11 cellular contexts compared by ENCODE assay signal in the genomic region with DNA sequence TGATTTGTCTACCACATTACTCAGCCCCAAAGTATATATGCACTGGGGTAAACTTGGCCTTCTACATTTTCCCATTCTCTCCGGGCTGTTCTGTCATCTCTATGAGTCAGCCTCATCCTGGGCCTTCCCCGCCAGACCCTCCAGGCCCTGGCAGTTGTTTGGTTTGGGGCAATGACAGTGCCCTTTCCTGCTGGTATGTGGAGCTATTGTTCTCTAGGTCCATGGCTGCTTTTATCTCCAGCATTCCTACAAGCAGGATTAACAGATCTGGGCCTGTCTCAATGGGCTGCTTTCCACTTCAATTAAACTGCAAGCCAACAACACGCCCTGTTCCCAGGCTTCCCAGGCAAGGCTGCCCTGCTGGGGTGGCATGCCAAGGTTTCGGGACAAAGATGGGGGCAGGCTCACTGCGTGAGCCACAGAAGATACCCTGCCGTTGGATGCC.
DNase-seq lines count a peak whose midpoint lies in the region; ATAC-seq and TF ChIP-seq lines count a peak whose summit lies in the region.
"Had no signal": no experiment of that assay in that cellular context is flagged by ENCODE, and none has a peak within 500 bp of the region (broad histone marks: within the 10 kb centered on the region; RNA-seq: fewer than 3 reads in every experiment).

No MANE protein-coding gene starts in this region.

- H3K4me3 ChIP-seq in HEK293 (ENCODE audit: low read depth, low read length): no peak overlapping the region
- H3K4me3 ChIP-seq in skeletal muscle satellite cell (ENCODE audit: low read length): no peak overlapping the region
- H3K4me3 ChIP-seq in tibial nerve: no peak overlapping the region
- H3K4me3 ChIP-seq: ovary had no signal

- intact Hi-C loops in left cardiac atrium (cut with DNase I): no loop called here

- 30 to 33% methylated on average over 5 to 6 of the region's 6 CpGs for WGBS in tibial nerve, 2 donors

- H3K9me3 ChIP-seq in HEK293 (ENCODE audit: control insufficient read depth, insufficient read depth, low read depth, low read length) (no peaks in the 10 kb centered on the region), skeletal muscle satellite cell (replicated peaks; ENCODE audit: low read length) (no peaks in the 10 kb centered on the region), tibial nerve (peaks cover 0 to 3% (median 0%) of the 10 kb centered on the region in 4 donors)
- H3K9me3 ChIP-seq: ovary had no signal

- ATAC-seq in left cardiac atrium: peak; percentile 44 to 65

- H3K27me3 ChIP-seq in skeletal muscle satellite cell (ENCODE audit: control insufficient read depth, insufficient read depth, low read length): no peaks in the 10 kb centered on the region
- no peaks in the 10 kb centered on the region for H3K27me3 ChIP-seq in tibial nerve
- H3K27me3 ChIP-seq: ovary had no signal

- H3K36me3 ChIP-seq in HEK293 (ENCODE audit: control insufficient read depth in 2 of 2, insufficient read depth in 1 of 2, low read length in 2 of 2) (no peaks in the 10 kb centered on the region), skeletal muscle satellite cell (ENCODE audit: insufficient read depth, low read length) (no peaks in the 10 kb centered on the region), tibial nerve (no peaks in the 10 kb centered on the region)
- H3K36me3 ChIP-seq: ovary had no signal

- CTCF ChIA-PET in HEK293 (lab: Yijun Ruan, JAX): no interaction called here

- TF ChIP-seq POLR2A in tibial nerve (IDR thresholded peaks at IDR 0.05): no peak

- peak overlapping the region; percentile 19 for H3K9ac ChIP-seq in skeletal muscle satellite cell (ENCODE audit: low read depth, low read length)

- H3K4me2 ChIP-seq in skeletal muscle satellite cell (ENCODE audit: low read length): peak overlapping the region; percentile 26

- no peak for TF ChIP-seq EP300 in tibial nerve (IDR thresholded peaks at IDR 0.05)

- POLR2A ChIA-PET in HEK293 (lab: Yijun Ruan, JAX): no interaction called here

- TF ChIP-seq CTCF in HEK293 (tag by site-specific recombination; IDR thresholded peaks at IDR 0.05) (no peak), tibial nerve (IDR thresholded peaks at IDR 0.05) (no peak)

- peak; percentile 91 for DNase-seq in astrocyte of the hippocampus (ENCODE audit: low read depth, low spot score)
- peak; percentile 57 for DNase-seq in left cardiac atrium
- DNase-seq in NCI-H1694 treated with DMSO at 0.1 percent for 48 hours (lab: John Stamatoyannopoulos, UW): no peak
- DNase-seq in activated CD4-positive, alpha-beta T cell treated with anti-CD3 and anti-CD28 coated beads, Interleukin-2, amount 50 U/mL, for 48 hours: no peak
- no peak for DNase-seq in tibial nerve (ENCODE audit: low spot score in 2 of 2)
- no peak for DNase-seq in DMS114 treated with DMSO at 0.1 percent for 48 hours (lab: John Stamatoyannopoulos, UW; ENCODE audit: unreplicated experiment)
- DNase-seq: activated naive CD4-positive, alpha-beta T cell treated with Interleukin-2 at 50 U/mL for 16 hours; ovary had no signal

- peaks cover 5% of the 10 kb centered on the region; the same call in 1 of the 2 replicates for H3K4me1 ChIP-seq in HEK293 (ENCODE audit: control insufficient read depth, insufficient read depth, low read length)
- H3K4me1 ChIP-seq in skeletal muscle satellite cell (ENCODE audit: control insufficient read depth, insufficient read depth, low read length): peaks cover 44% of the 10 kb centered on the region
- peaks cover 0 to 28% (median 2%) of the 10 kb centered on the region in 4 donors for H3K4me1 ChIP-seq in tibial nerve

- H3K27ac ChIP-seq in HEK293 (ENCODE audit: extremely low read depth, low read depth, low read length): no peak overlapping the region
- peak overlapping the region in 1 of 4 donors; percentile 11 for H3K27ac ChIP-seq in tibial nerve
- H3K27ac ChIP-seq: ovary, VCaP had no signal

TF ChIP-seq in HEK293, 187 proteins besides CTCF, POLR2A, EP300 and RAD21:
- TF ChIP-seq, protein P1, sequence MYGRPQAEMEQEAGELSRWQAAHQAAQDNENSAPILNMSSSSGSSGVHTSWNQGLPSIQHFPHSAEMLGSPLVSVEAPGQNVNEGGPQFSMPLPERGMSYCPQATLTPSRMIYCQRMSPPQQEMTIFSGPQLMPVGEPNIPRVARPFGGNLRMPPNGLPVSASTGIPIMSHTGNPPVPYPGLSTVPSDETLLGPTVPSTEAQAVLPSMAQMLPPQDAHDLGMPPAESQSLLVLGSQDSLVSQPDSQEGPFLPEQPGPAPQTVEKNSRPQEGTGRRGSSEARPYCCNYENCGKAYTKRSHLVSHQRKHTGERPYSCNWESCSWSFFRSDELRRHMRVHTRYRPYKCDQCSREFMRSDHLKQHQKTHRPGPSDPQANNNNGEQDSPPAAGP (tag by site-specific recombination; IDR thresholded peaks at IDR 0.05): peak; percentile 54; the same call in 1 of the 2 replicates
- TF ChIP-seq, protein P2, sequence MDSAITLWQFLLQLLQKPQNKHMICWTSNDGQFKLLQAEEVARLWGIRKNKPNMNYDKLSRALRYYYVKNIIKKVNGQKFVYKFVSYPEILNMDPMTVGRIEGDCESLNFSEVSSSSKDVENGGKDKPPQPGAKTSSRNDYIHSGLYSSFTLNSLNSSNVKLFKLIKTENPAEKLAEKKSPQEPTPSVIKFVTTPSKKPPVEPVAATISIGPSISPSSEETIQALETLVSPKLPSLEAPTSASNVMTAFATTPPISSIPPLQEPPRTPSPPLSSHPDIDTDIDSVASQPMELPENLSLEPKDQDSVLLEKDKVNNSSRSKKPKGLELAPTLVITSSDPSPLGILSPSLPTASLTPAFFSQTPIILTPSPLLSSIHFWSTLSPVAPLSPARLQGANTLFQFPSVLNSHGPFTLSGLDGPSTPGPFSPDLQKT (IDR thresholded peaks at IDR 0.05; ENCODE audit: borderline replicate concordance, low read depth, low read length): no peak
- TF ChIP-seq ZSCAN30 (tag by site-specific recombination; IDR thresholded peaks at IDR 0.05): no peak
- TF ChIP-seq ZIC2 (tag by site-specific recombination; IDR thresholded peaks at IDR 0.05): peak; percentile 8; the same call in 1 of the 2 replicates
TF ChIP-seq in HEK293: peak in this region for 2.

Comparison
In these comparisons a context has a peak if more than half of its experiments do, and no peak if none do; other contexts are left out.
1. DNase-seq: peak in astrocyte of the hippocampus (single experiment) and left cardiac atrium (single experiment); none in NCI-H1694 treated with DMSO at 0.1 percent for 48 hours (single experiment), activated CD4-positive, alpha-beta T cell treated with anti-CD3 and anti-CD28 coated beads, Interleukin-2, amount 50 U/mL, for 48 hours (0 of 2), tibial nerve (0 of 2) and DMS114 treated with DMSO at 0.1 percent for 48 hours (single experiment).